Comparison of ENCODE assay signal across 35 cellular contexts in genomic region chr5:11715797-11716196, GRCh38.
"Had no signal": no experiment of that assay in that cellular context is flagged by ENCODE, and none has a peak within 500 bp of the region (broad histone marks: within the 10 kb centered on the region; RNA-seq: fewer than 3 reads in every experiment).

No MANE protein-coding gene starts in this region.

- H3K36me3 Mint-ChIP-seq: activated CD4-positive, alpha-beta memory T cell treated with anti-CD3 and anti-CD28 coated beads for 36 hours; activated naive CD4-positive, alpha-beta T cell treated with anti-CD3 and anti-CD28 coated beads, Interleukin-2, amount 50 U/mL, for 72 hours had no signal

- DNase-seq: activated B cell treated with CpG ODN at 0.5 μM for 24 hours; activated CD4-positive, alpha-beta memory T cell treated with anti-CD3 and anti-CD28 coated beads for 36 hours; activated CD4-positive, alpha-beta T cell treated with anti-CD3 and anti-CD28 coated beads for 4 hours; activated CD4-positive, alpha-beta T cell treated with anti-CD3 and anti-CD28 coated beads, Interleukin-2, amount 10 ng/mL, durations not matched to agents 24 days and 14 days; activated CD4-positive, alpha-beta T cell treated with anti-CD3 and anti-CD28 coated beads, Interleukin-2, amount 50 U/mL, for 1 hour; activated CD4-positive, alpha-beta T cell treated with anti-CD3 and anti-CD28 coated beads, Interleukin-2, amount 50 U/mL, for 4 hours; activated CD4-positive, CD25-positive, alpha-beta regulatory T cell treated with anti-CD3 and anti-CD28 coated beads, Interleukin-2, amount 50 U/mL, for 72 hours; activated CD8-positive, alpha-beta memory T cell treated with anti-CD3 and anti-CD28 coated beads, Interleukin-2, amount 50 U/mL, for 4 hours; activated CD8-positive, alpha-beta T cell treated with anti-CD3 and anti-CD28 coated beads for 36 hours; activated effector memory CD4-positive, alpha-beta T cell treated with anti-CD3 and anti-CD28 coated beads, Interleukin-2, amount 50 U/mL, for 16 hours; activated gamma-delta T cell treated with Interleukin-2 at 50 U/mL for 16 hours; activated naive CD4-positive, alpha-beta T cell; activated naive CD4-positive, alpha-beta T cell treated with anti-CD3 and anti-CD28 coated beads for 36 hours; activated naive CD4-positive, alpha-beta T cell treated with anti-CD3 and anti-CD28 coated beads, Interleukin-2, amount 50 U/mL, for 16 hours; activated naive CD8-positive, alpha-beta T cell treated with anti-CD3 and anti-CD28 coated beads for 36 hours; activated T-cell treated with anti-CD3 and anti-CD28 coated beads for 4 hours; activated T-cell treated with anti-CD3 and anti-CD28 coated beads, Interleukin-2, amount 50 U/mL, for 1 hour; activated T-cell treated with anti-CD3 and anti-CD28 coated beads, Interleukin-2, amount 50 U/mL, for 4 hours; activated T-cell treated with anti-CD3 and anti-CD28 coated beads, Interleukin-2, amount 50 U/mL, for 72 hours; adrenal gland; amniotic stem cell; aorta; body of pancreas; brain microvascular endothelial cell; central memory CD4-positive, alpha-beta T cell; T-helper 1 cell; T-helper 2 cell; T-helper 9 cell had no signal

- H3K4me1 Mint-ChIP-seq: activated B cell treated with CpG ODN at 0.5 μM for 24 hours; activated CD4-positive, alpha-beta T cell treated with anti-CD3 and anti-CD28 coated beads, Interleukin-2, amount 10 ng/mL, durations not matched to agents 24 days and 14 days; activated naive CD8-positive, alpha-beta T cell treated with anti-CD3 and anti-CD28 coated beads for 36 hours; activated T-helper 17 cell treated with anti-CD3 and anti-CD28 coated beads, Interleukin-2, amount 50 U/mL, for 72 hours had no signal

- H3K4me3 Mint-ChIP-seq: activated B cell treated with CpG ODN at 0.5 μM for 24 hours; activated CD4-positive, alpha-beta memory T cell treated with anti-CD3 and anti-CD28 coated beads for 36 hours; activated CD4-positive, alpha-beta T cell treated with anti-CD3 and anti-CD28 coated beads, Interleukin-2, amount 10 ng/mL, durations not matched to agents 24 days and 14 days; activated CD8-positive, alpha-beta T cell treated with anti-CD3 and anti-CD28 coated beads for 36 hours; activated naive CD4-positive, alpha-beta T cell treated with anti-CD3 and anti-CD28 coated beads for 36 hours; activated naive CD8-positive, alpha-beta T cell treated with anti-CD3 and anti-CD28 coated beads for 36 hours; activated T-cell treated with anti-CD3 and anti-CD28 coated beads, Interleukin-2, amount 50 U/mL, for 4 hours; activated T-cell treated with anti-CD3 and anti-CD28 coated beads, Interleukin-2, amount 50 U/mL, for 72 hours; activated T-helper 1 cell treated with anti-CD3 and anti-CD28 coated beads, Interleukin-12 subunit alpha, Interleukin-12 subunit beta, Interleukin-2, Interleukin-4 antibody, amounts not matched to agents 30 ng/mL and 10 ng/mL and 1 ng/mL, durations not matched to agents 14 hours and 24 hours and 36 hours; activated T-helper 17 cell treated with anti-CD3 and anti-CD28 coated beads, Interleukin-2, amount 50 U/mL, for 72 hours; T-helper 1 cell treated with Interleukin-12 subunit alpha and Interleukin-12 subunit beta and Interleukin-4 antibody, amounts not matched to agents 30 μg/mL and 1 μg/mL, for 36 hours; T-helper 2 cell treated with Interferon-gamma antibody and Interleukin-4, amounts not matched to agents 5 μg/mL and 100 μg/mL, for 36 hours had no signal

- ATAC-seq: activated CD8-positive, alpha-beta T cell treated with anti-CD3 and anti-CD28 coated beads for 36 hours; activated naive CD4-positive, alpha-beta T cell treated with anti-CD3 and anti-CD28 coated beads, Interleukin-2, amount 50 U/mL, for 72 hours; activated T-cell treated with anti-CD3 and anti-CD28 coated beads, Interleukin-2, amount 50 U/mL, for 4 hours; activated T-cell treated with anti-CD3 and anti-CD28 coated beads, Interleukin-2, amount 50 U/mL, for 72 hours; activated T-helper 17 cell treated with anti-CD3 and anti-CD28 coated beads, Interleukin-2, amount 50 U/mL, for 72 hours; body of pancreas had no signal

- H3K27me3 Mint-ChIP-seq: activated B cell treated with CpG ODN at 0.5 μM for 24 hours; activated CD4-positive, alpha-beta memory T cell treated with anti-CD3 and anti-CD28 coated beads for 36 hours; activated CD4-positive, alpha-beta T cell treated with anti-CD3 and anti-CD28 coated beads, Interleukin-2, amount 10 ng/mL, durations not matched to agents 24 days and 14 days; activated CD8-positive, alpha-beta T cell treated with anti-CD3 and anti-CD28 coated beads for 36 hours; activated naive CD8-positive, alpha-beta T cell treated with anti-CD3 and anti-CD28 coated beads for 36 hours; activated T-helper 17 cell treated with anti-CD3 and anti-CD28 coated beads, Interleukin-2, amount 50 U/mL, for 72 hours had no signal

- H3K9me3 Mint-ChIP-seq: activated B cell treated with CpG ODN at 0.5 μM for 24 hours; activated CD4-positive, alpha-beta memory T cell treated with anti-CD3 and anti-CD28 coated beads for 36 hours; activated CD4-positive, alpha-beta T cell treated with anti-CD3 and anti-CD28 coated beads, Interleukin-2, amount 10 ng/mL, durations not matched to agents 24 days and 14 days; activated naive CD4-positive, alpha-beta T cell treated with anti-CD3 and anti-CD28 coated beads for 36 hours; activated naive CD8-positive, alpha-beta T cell treated with anti-CD3 and anti-CD28 coated beads for 36 hours; activated T-cell treated with anti-CD3 and anti-CD28 coated beads, Interleukin-2, amount 50 U/mL, for 4 hours; activated T-helper 1 cell treated with anti-CD3 and anti-CD28 coated beads, Interleukin-12 subunit alpha, Interleukin-12 subunit beta, Interleukin-2, Interleukin-4 antibody, amounts not matched to agents 30 ng/mL and 10 ng/mL and 1 ng/mL, durations not matched to agents 14 hours and 24 hours and 36 hours; activated T-helper 17 cell treated with anti-CD3 and anti-CD28 coated beads, Interleukin-2, amount 50 U/mL, for 72 hours; T-helper 1 cell treated with Interleukin-12 subunit alpha and Interleukin-12 subunit beta and Interleukin-4 antibody, amounts not matched to agents 30 μg/mL and 1 μg/mL, for 36 hours; T-helper 2 cell treated with Interferon-gamma antibody and Interleukin-4, amounts not matched to agents 5 μg/mL and 100 μg/mL, for 36 hours had no signal

- H3K27me3 ChIP-seq: adrenal gland, body of pancreas, brain microvascular endothelial cell, breast epithelium had no signal

- H3K4me3 ChIP-seq: adrenal gland, body of pancreas, breast epithelium had no signal

- H3K27ac Mint-ChIP-seq: activated B cell treated with CpG ODN at 0.5 μM for 24 hours; activated CD4-positive, alpha-beta memory T cell treated with anti-CD3 and anti-CD28 coated beads for 36 hours; activated CD4-positive, alpha-beta T cell treated with anti-CD3 and anti-CD28 coated beads, Interleukin-2, amount 10 ng/mL, durations not matched to agents 24 days and 14 days; activated CD8-positive, alpha-beta T cell treated with anti-CD3 and anti-CD28 coated beads for 36 hours; activated naive CD4-positive, alpha-beta T cell treated with anti-CD3 and anti-CD28 coated beads for 36 hours; activated naive CD4-positive, alpha-beta T cell treated with anti-CD3 and anti-CD28 coated beads, Interleukin-2, amount 50 U/mL, for 72 hours; activated naive CD8-positive, alpha-beta T cell treated with anti-CD3 and anti-CD28 coated beads for 36 hours; activated T-cell treated with anti-CD3 and anti-CD28 coated beads, Interleukin-2, amount 50 U/mL, for 72 hours; activated T-helper 1 cell treated with anti-CD3 and anti-CD28 coated beads, Interleukin-12 subunit alpha, Interleukin-12 subunit beta, Interleukin-2, Interleukin-4 antibody, amounts not matched to agents 30 ng/mL and 10 ng/mL and 1 ng/mL, durations not matched to agents 14 hours and 24 hours and 36 hours; activated T-helper 17 cell treated with anti-CD3 and anti-CD28 coated beads, Interleukin-2, amount 50 U/mL, for 72 hours; T-helper 1 cell treated with Interleukin-12 subunit alpha and Interleukin-12 subunit beta and Interleukin-4 antibody, amounts not matched to agents 30 μg/mL and 1 μg/mL, for 36 hours; T-helper 2 cell treated with Interferon-gamma antibody and Interleukin-4, amounts not matched to agents 5 μg/mL and 100 μg/mL, for 36 hours had no signal

- H3K27ac ChIP-seq: adrenal gland, body of pancreas, brain microvascular endothelial cell, breast epithelium, VCaP had no signal
